15 cellular contexts compared by ENCODE assay signal in the genomic region with DNA sequence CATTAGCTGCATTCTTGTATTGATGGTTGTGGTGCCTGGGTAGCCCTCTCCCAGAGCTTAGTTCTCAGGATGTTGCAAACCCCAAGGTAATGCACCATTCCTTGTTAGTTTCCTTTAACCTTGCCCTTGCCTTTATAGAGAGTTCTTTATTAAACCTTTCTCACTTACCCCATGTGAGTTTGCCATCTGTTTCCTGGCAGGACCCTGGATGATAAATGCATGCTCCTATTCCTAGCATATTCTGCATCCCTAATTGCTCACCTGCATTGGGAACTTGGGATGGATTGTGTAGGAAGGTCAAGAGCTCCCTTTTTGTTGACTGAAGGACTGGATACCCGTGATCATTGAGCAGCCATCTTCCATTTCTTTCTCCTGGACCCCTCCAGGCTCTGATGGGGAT. TPM values are rescaled to one million over a fixed set of nuclear protein-coding genes. Genes with fewer than 3 reads are reported as not detected.
A peak's percentile ranks its signal among the peaks of the same experiment; 100 is the strongest.
DNase-seq lines count a peak whose midpoint lies in the region; ATAC-seq and TF ChIP-seq lines count a peak whose summit lies in the region.
"Had no signal": no experiment of that assay in that cellular context is flagged by ENCODE, and none has a peak within 500 bp of the region (broad histone marks: within the 10 kb centered on the region; RNA-seq: fewer than 3 reads in every experiment).

No MANE protein-coding gene starts in this region.

- H3K9me3 Mint-ChIP-seq in nephron progenitor cell: peaks cover 20% of the 10 kb centered on the region
- H3K9me3 Mint-ChIP-seq: CD8-positive, alpha-beta T cell had no signal

- peak overlapping the region; percentile 75 for H3K27ac Mint-ChIP-seq in nephron progenitor cell
- H3K27ac Mint-ChIP-seq: B cell; CD8-positive, alpha-beta T cell; IgD-negative memory B cell had no signal

- DNase-seq in G401 (ENCODE audit: low spot score): peak; percentile 64
- DNase-seq in NCI-H526 treated with DMSO at 0.1 percent for 48 hours (lab: John Stamatoyannopoulos, UW): peak; percentile 54
- peak; percentile 29 for DNase-seq in cerebellum (ENCODE audit: low spot score)
- no peak for DNase-seq in nephron progenitor cell
- DNase-seq in activated naive CD4-positive, alpha-beta T cell (lab: John Stamatoyannopoulos, UW): no peak
- DNase-seq: Calu3; CD8-positive, alpha-beta T cell; GDM1; GM23248; HCEC 1CT; KBM-7 had no signal

- H3K4me3 Mint-ChIP-seq in nephron progenitor cell: no peak overlapping the region
- H3K4me3 Mint-ChIP-seq: B cell; CD8-positive, alpha-beta T cell; IgD-negative memory B cell had no signal

- no peak for ATAC-seq in HG02642 (IDR thresholded peaks at IDR 0.05; ENCODE audit: poor library complexity, unreplicated experiment)
- ATAC-seq: CD8-positive, alpha-beta T cell; HepG2 had no signal

- H3K36me3 Mint-ChIP-seq in nephron progenitor cell (ENCODE audit: low read depth): peaks cover 8% of the 10 kb centered on the region
- H3K36me3 Mint-ChIP-seq: CD8-positive, alpha-beta T cell; IgD-negative memory B cell had no signal

- in situ Hi-C loops in G401 (cut with HindIII; ENCODE audit: low sequenced_read_pairs): no loop called here

- H3K4me1 Mint-ChIP-seq in nephron progenitor cell: peaks cover 35% of the 10 kb centered on the region

- H3K27me3 Mint-ChIP-seq in nephron progenitor cell (ENCODE audit: low read depth, poor library complexity): peaks cover 7% of the 10 kb centered on the region
- H3K27me3 Mint-ChIP-seq: B cell had no signal

- TF ChIP-seq CTCF in nephron progenitor cell (IDR thresholded peaks at IDR 0.05): no peak

RNA-seq across cellular contexts. Expression of a gene that starts 59.9 kb away (rescaled TPM):
- total RNA-seq in G401 (2014; rRNA removed; shearing (Covaris generic)): 2.4 and 3.9 TPM in 2 replicates
- 90.6 TPM for total RNA-seq in cerebellum

Comparison
In these comparisons a context has a peak if more than half of its experiments do, and no peak if none do; other contexts are left out.
1. DNase-seq: peak in G401 (single experiment), NCI-H526 treated with DMSO at 0.1 percent for 48 hours (single experiment) and cerebellum (single experiment); none in nephron progenitor cell (single experiment) and activated naive CD4-positive, alpha-beta T cell (0 of 4).
2. RNA of a gene that starts 59.9 kb away (total RNA-seq): 90.6 TPM in cerebellum (single experiment); 2.4 to 3.9 TPM in G401; every median in the first group is over 10 times any median in the second.